Comparison of ENCODE assay signal across 22 cellular contexts in the genomic region with DNA sequence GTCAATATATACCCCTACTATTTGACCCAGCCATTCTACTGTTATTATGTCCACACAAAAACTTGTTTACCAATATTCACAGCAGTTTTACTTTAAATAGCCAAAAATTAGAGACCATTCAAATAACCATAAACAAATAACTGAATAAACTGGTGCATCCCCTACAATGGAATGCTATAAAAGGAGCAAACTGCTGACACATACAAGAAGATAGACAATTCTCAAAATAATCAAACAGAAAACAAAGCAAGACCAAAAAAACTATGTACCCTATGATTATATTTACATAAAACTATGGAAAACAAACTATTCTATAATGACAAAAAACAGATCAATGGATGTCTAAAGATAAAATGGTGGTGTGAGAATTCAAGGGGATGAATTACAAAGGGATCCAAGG.
"Had no signal": no experiment of that assay in that cellular context is flagged by ENCODE, and none has a peak within 500 bp of the region (broad histone marks: within the 10 kb centered on the region; RNA-seq: fewer than 3 reads in every experiment).

No MANE protein-coding gene starts in this region.

- ATAC-seq: left cardiac atrium, left colon, left lobe of liver, left lung, left ventricle myocardium superior, lower lobe of right lung, mucosa of descending colon had no signal

- H3K9me3 ChIP-seq: left lung, left ventricle myocardium inferior, lower lobe of right lung, mucosa of descending colon had no signal

- H3K4me2 ChIP-seq: hepatocyte had no signal

- H3K4me3 ChIP-seq: hepatocyte, left lung, left ventricle myocardium inferior, lower lobe of right lung, lung, mucosa of descending colon had no signal

- H2AFZ ChIP-seq: hepatocyte had no signal

- H3K4me1 ChIP-seq: left lung, left ventricle myocardium inferior, lower lobe of right lung had no signal

- H3K27ac ChIP-seq: hepatocyte, left lung, left ventricle myocardium inferior, lower lobe of right lung had no signal

- H3K27me3 ChIP-seq: hepatocyte, left lung had no signal

- H3K79me2 ChIP-seq: hepatocyte had no signal

- DNase-seq: hippocampal formation, hypothalamus, immature natural killer cell, islet precursor cell, kidney, kidney glomerular epithelial cell, left cardiac atrium, left colon, left lung, left ventricle myocardium inferior, left ventricle myocardium superior, lower lobe of right lung, mammary epithelial cell, mesenchymal stem cell, mesendoderm, midbrain, mucosa of descending colon, naive B cell had no signal

- FAIRE-seq: keratinocyte, kidney had no signal
